20 cellular contexts compared by ENCODE assay signal in the genomic region with DNA sequence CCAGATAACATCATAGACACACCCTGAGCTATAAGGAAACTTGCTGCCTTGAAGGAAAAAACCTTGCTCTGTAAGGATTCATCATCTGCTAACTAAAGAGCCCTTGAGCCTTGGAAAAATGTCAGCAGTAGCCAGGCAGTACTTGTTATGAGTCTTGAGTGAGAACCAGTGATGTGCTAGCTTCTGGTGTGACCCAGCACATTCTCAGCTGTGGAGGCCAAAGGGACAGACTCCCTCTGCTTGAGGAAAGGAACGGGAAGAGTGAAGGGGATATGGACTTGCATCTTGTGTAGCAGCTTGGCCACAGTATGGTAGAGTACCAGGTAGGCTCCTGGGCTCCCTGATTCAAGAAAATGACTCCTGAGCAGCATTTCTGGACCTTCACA.
DNase-seq lines count a peak whose midpoint lies in the region; ATAC-seq and TF ChIP-seq lines count a peak whose summit lies in the region.
"Had no signal": no experiment of that assay in that cellular context is flagged by ENCODE, and none has a peak within 500 bp of the region (broad histone marks: within the 10 kb centered on the region; RNA-seq: fewer than 3 reads in every experiment).

No MANE protein-coding gene starts in this region.

- peaks cover 2% of the 10 kb centered on the region for H3K36me3 Mint-ChIP-seq in neural crest cell (ENCODE audit: low read depth)
- H3K36me3 Mint-ChIP-seq in activated naive CD8-positive, alpha-beta T cell treated with anti-CD3 and anti-CD28 coated beads, Interleukin-2, amount 50 U/mL, for 24 hours (ENCODE audit: low read depth): no peaks in the 10 kb centered on the region
- H3K36me3 Mint-ChIP-seq: CD4-positive, CD25-positive, alpha-beta regulatory T cell had no signal

- H3K27ac Mint-ChIP-seq in neural crest cell (ENCODE audit: unreplicated experiment): peak overlapping the region; percentile 90
- H3K27ac Mint-ChIP-seq in activated naive CD8-positive, alpha-beta T cell treated with anti-CD3 and anti-CD28 coated beads, Interleukin-2, amount 50 U/mL, for 24 hours: no peak overlapping the region
- H3K27ac Mint-ChIP-seq: CD4-positive, CD25-positive, alpha-beta regulatory T cell had no signal

- POLR2A ChIA-PET in PC-3 (lab: Charles Lee; ENCODE audit: unreplicated experiment): no interaction called here

- peaks cover 13% of the 10 kb centered on the region for H3K9me3 Mint-ChIP-seq in neural crest cell
- H3K9me3 Mint-ChIP-seq in activated naive CD8-positive, alpha-beta T cell treated with anti-CD3 and anti-CD28 coated beads, Interleukin-2, amount 50 U/mL, for 24 hours: peaks cover 9% of the 10 kb centered on the region

- H2AFZ ChIP-seq in PC-3 (ENCODE audit: low read length) (no peak overlapping the region), hepatocyte (no peak overlapping the region)
- H2AFZ ChIP-seq: GM23248 had no signal

- ATAC-seq in PC-3 (no peak), HG03139 (IDR thresholded peaks at IDR 0.05; ENCODE audit: unreplicated experiment) (no peak), GM21447 (IDR thresholded peaks at IDR 0.05; ENCODE audit: unreplicated experiment) (no peak)
- ATAC-seq in activated naive CD8-positive, alpha-beta T cell treated with anti-CD3 and anti-CD28 coated beads, Interleukin-2, amount 50 U/mL, for 24 hours: no peak
- ATAC-seq: HCT116 had no signal

- WGBS in hepatocyte (ENCODE audit: low lambda C conversion rate, missing lambda C conversion rate): 80% methylated on average over 1 of the region's 1 CpG

- H3K9me2 ChIP-seq in PC-3 (replicated peaks; ENCODE audit: low read length) (no peaks in the 10 kb centered on the region), hepatocyte (replicated peaks; ENCODE audit: insufficient read depth) (no peaks in the 10 kb centered on the region)

- no peaks in the 10 kb centered on the region for H3K27me3 Mint-ChIP-seq in neural crest cell (ENCODE audit: low read depth)
- H3K27me3 Mint-ChIP-seq in activated naive CD8-positive, alpha-beta T cell treated with anti-CD3 and anti-CD28 coated beads, Interleukin-2, amount 50 U/mL, for 24 hours: no peaks in the 10 kb centered on the region
- H3K27me3 Mint-ChIP-seq: CD4-positive, CD25-positive, alpha-beta regulatory T cell had no signal

- DNase-seq in PC-3 (peak; percentile 3), hepatocyte (ENCODE audit: low spot score) (peak; percentile 30), neural crest cell (ENCODE audit: low read depth, low spot score) (no peak), epidermal melanocyte (ENCODE audit: insufficient read length, low spot score) (no peak)
- DNase-seq in activated naive CD8-positive, alpha-beta T cell treated with anti-CD3 and anti-CD28 coated beads, Interleukin-2, amount 50 U/mL, for 24 hours: no peak
- DNase-seq: BE2C; CD4-positive, CD25-positive, alpha-beta regulatory T cell; COR-L47; GDM1; GM23248; IMR-90; NCI-H1417; NCI-H187 treated with DMSO at 0.1 percent for 48 hours; NCI-H2227 treated with DMSO at 0.1 percent for 48 hours; NCI-H510A treated with DMSO at 0.1 percent for 48 hours; NCI-H774 had no signal

- BruUV-seq in PC-3 (replicated peaks; lab: Mats Ljungman, UMichigan): no TSS peak

- TF ChIP-seq CTCF in PC-3 (conservative IDR thresholded peaks at IDR 0.05; ENCODE audit: low read depth, low read length) (no peak), hepatocyte (IDR thresholded peaks at IDR 0.05; ENCODE audit: poor library complexity) (no peak), neural crest cell (conservative IDR thresholded peaks at IDR 0.05) (no peak)

- no peaks in the 10 kb centered on the region for H4K20me1 ChIP-seq in PC-3 (ENCODE audit: low read length)
- no peaks in the 10 kb centered on the region for H4K20me1 ChIP-seq in hepatocyte (ENCODE audit: insufficient read depth, poor library complexity, severe bottlenecking)

- H3K4me3 Mint-ChIP-seq in neural crest cell: no peak overlapping the region
- H3K4me3 Mint-ChIP-seq in activated naive CD8-positive, alpha-beta T cell treated with anti-CD3 and anti-CD28 coated beads, Interleukin-2, amount 50 U/mL, for 24 hours: no peak overlapping the region

- H3K36me3 ChIP-seq in PC-3 (ENCODE audit: low read depth, low read length) (no peaks in the 10 kb centered on the region), hepatocyte (replicated peaks; ENCODE audit: insufficient read depth, low read depth) (no peaks in the 10 kb centered on the region)
- H3K36me3 ChIP-seq: BE2C had no signal

- H3K27ac ChIP-seq in PC-3 (ENCODE audit: low read length) (no peak overlapping the region), cingulate gyrus (ENCODE audit: low read depth, low read length) (peak overlapping the region; percentile 84), hepatocyte (peak overlapping the region; percentile 66)
- H3K27ac ChIP-seq: GM23248 had no signal

- no peaks in the 10 kb centered on the region for H3F3A ChIP-seq in PC-3 (ENCODE audit: low read length, unreplicated experiment)

- CTCF ChIA-PET in PC-3 (lab: Charles Lee): no interaction called here

- H3K4me1 Mint-ChIP-seq in neural crest cell: peaks cover 16% of the 10 kb centered on the region
- no peaks in the 10 kb centered on the region for H3K4me1 Mint-ChIP-seq in activated naive CD8-positive, alpha-beta T cell treated with anti-CD3 and anti-CD28 coated beads, Interleukin-2, amount 50 U/mL, for 24 hours
- H3K4me1 Mint-ChIP-seq: CD4-positive, CD25-positive, alpha-beta regulatory T cell had no signal

- intact Hi-C loops in PC-3 (cut with micrococcal nuclease): no loop called here

- H3K79me2 ChIP-seq in PC-3 (ENCODE audit: low read length) (no peaks in the 10 kb centered on the region), hepatocyte (no peaks in the 10 kb centered on the region)

- no peaks in the 10 kb centered on the region for H3K4me1 ChIP-seq in PC-3 (ENCODE audit: insufficient read depth, low read length)
- no peaks in the 10 kb centered on the region for H3K4me1 ChIP-seq in hepatocyte (ENCODE audit: insufficient read depth)
- H3K4me1 ChIP-seq: BE2C had no signal

- H3K4me2 ChIP-seq in PC-3 (ENCODE audit: low read length) (no peak overlapping the region), hepatocyte (no peak overlapping the region)

- H3K4me3 ChIP-seq in PC-3 (ENCODE audit: low read length) (no peak overlapping the region), hepatocyte (no peak overlapping the region)
- H3K4me3 ChIP-seq: GM23248 had no signal

- H3K27me3 ChIP-seq in PC-3 (ENCODE audit: low read length) (no peaks in the 10 kb centered on the region), hepatocyte (no peaks in the 10 kb centered on the region)
- H3K27me3 ChIP-seq: BE2C had no signal

- H3K9me3 ChIP-seq in PC-3 (ENCODE audit: low read length) (no peaks in the 10 kb centered on the region), hepatocyte (ENCODE audit: low read depth) (no peaks in the 10 kb centered on the region)
- H3K9me3 ChIP-seq: BE2C had no signal

- no peak overlapping the region for H3K9ac ChIP-seq in PC-3 (ENCODE audit: low read length)
- H3K9ac ChIP-seq: GM23248 had no signal

Comparison
In these comparisons a context has a peak if more than half of its experiments do, and no peak if none do; other contexts are left out.
1. DNase-seq: peak in PC-3 (single experiment) and hepatocyte (single experiment); none in neural crest cell (single experiment), activated naive CD8-positive, alpha-beta T cell treated with anti-CD3 and anti-CD28 coated beads, Interleukin-2, amount 50 U/mL, for 24 hours (single experiment) and epidermal melanocyte (single experiment).